In genomic region chr20:1377984-1378742, GRCh38 we compare ENCODE assay signal across 10 cellular contexts. TPM values are rescaled to one million over a fixed set of nuclear protein-coding genes. Genes with fewer than 3 reads are reported as not detected.
DNase-seq lines count a peak whose midpoint lies in the region; ATAC-seq and TF ChIP-seq lines count a peak whose summit lies in the region.
"Had no signal": no experiment of that assay in that cellular context is flagged by ENCODE, and none has a peak within 500 bp of the region (broad histone marks: within the 10 kb centered on the region; RNA-seq: fewer than 3 reads in every experiment).

No MANE protein-coding gene starts in this region.

- H3K27ac ChIP-seq in right cardiac atrium (ENCODE audit: low read length) (peak overlapping the region; percentile 34), suprapubic skin (no peak overlapping the region)

- CTCF ChIA-PET in activated CD8-positive, alpha-beta T cell treated with anti-CD3 and anti-CD28 coated beads for 36 hours (lab: Charles Lee) = interaction anchor here (1.1 to 1.2 kb wide), 2 partner anchors 11 to 16 kb away, joined by 4 to 5 read pairs; no protein-coding TSS in a partner anchor

- DNase-seq in right cardiac atrium (no peak), cardiac septum (ENCODE audit: low spot score) (no peak), left lobe of liver (ENCODE audit: low spot score) (peak; percentile 46), suprapubic skin (ENCODE audit: low spot score in 2 of 2) (no peak)
- DNase-seq in activated CD8-positive, alpha-beta T cell treated with anti-CD3 and anti-CD28 coated beads for 36 hours = no peak
- DNase-seq: NCI-H524 had no signal

- POLR2A ChIA-PET in activated CD8-positive, alpha-beta T cell treated with anti-CD3 and anti-CD28 coated beads for 36 hours (lab: Charles Lee) = interaction anchor here (0.9 to 2.4 kb wide), 6 partner anchors 8 to 45 kb away, joined by 3 to 18 read pairs (median 4); partner anchors contain the start of gene FKBP1A

- intact Hi-C loops in right cardiac atrium (cut with DNase I) (no loop called here), cardiac septum (cut with DNase I) (loop anchor here (5.0 kb wide), 1 partner anchor 51 kb away; the partner anchor contains the start of gene SDCBP2)
- intact Hi-C loops in activated CD8-positive, alpha-beta T cell treated with anti-CD3 and anti-CD28 coated beads for 36 hours (cut with micrococcal nuclease) = loop anchor here (5.0 kb wide), 1 partner anchor 51 kb away; the partner anchor contains the start of gene SDCBP2

- peaks cover 46% of the 10 kb centered on the region for H3K36me3 Mint-ChIP-seq in activated CD8-positive, alpha-beta T cell treated with anti-CD3 and anti-CD28 coated beads for 36 hours (ENCODE audit: low read depth)

- H3K4me1 ChIP-seq in right cardiac atrium (ENCODE audit: control insufficient read depth, insufficient read depth, low read length) (peaks cover 31% of the 10 kb centered on the region), suprapubic skin (peaks cover 73% of the 10 kb centered on the region)

- peaks cover 92% of the 10 kb centered on the region for H3K4me1 Mint-ChIP-seq in activated CD8-positive, alpha-beta T cell treated with anti-CD3 and anti-CD28 coated beads for 36 hours (ENCODE audit: low read depth)

- H3K9me3 Mint-ChIP-seq in activated CD8-positive, alpha-beta T cell treated with anti-CD3 and anti-CD28 coated beads for 36 hours = no peaks in the 10 kb centered on the region

- ATAC-seq in right cardiac atrium = no peak
- peak; percentile 47 for ATAC-seq in activated CD8-positive, alpha-beta T cell treated with anti-CD3 and anti-CD28 coated beads for 36 hours
- ATAC-seq in left lobe of liver = peak; percentile 69
- ATAC-seq in GM21360 (IDR thresholded peaks at IDR 0.05; ENCODE audit: unreplicated experiment) = no peak
- ATAC-seq in GM19395 (IDR thresholded peaks at IDR 0.05; ENCODE audit: unreplicated experiment) = no peak
- ATAC-seq in HG02759 (IDR thresholded peaks at IDR 0.05; ENCODE audit: unreplicated experiment) = no peak
- ATAC-seq: esophagus mucosa had no signal

- H3K36me3 ChIP-seq in suprapubic skin = peaks cover 5% of the 10 kb centered on the region

- 69% methylated on average over 6 of the region's 6 CpGs for WGBS in right cardiac atrium
- WGBS in suprapubic skin = 75% methylated on average over 6 of the region's 6 CpGs

- H3K9me3 ChIP-seq in right cardiac atrium (ENCODE audit: control insufficient read depth, low read length) = no peaks in the 10 kb centered on the region
- no peaks in the 10 kb centered on the region for H3K9me3 ChIP-seq in suprapubic skin

- no peak for TF ChIP-seq POLR2A in suprapubic skin (IDR thresholded peaks at IDR 0.05)

- TF ChIP-seq EP300 in suprapubic skin (IDR thresholded peaks at IDR 0.05) = no peak

- no peak for TF ChIP-seq CTCF in activated CD8-positive, alpha-beta T cell treated with anti-CD3 and anti-CD28 coated beads for 36 hours (IDR thresholded peaks at IDR 0.05)
- TF ChIP-seq CTCF in suprapubic skin (IDR thresholded peaks at IDR 0.05) = no peak

- no peak overlapping the region for H3K4me3 Mint-ChIP-seq in activated CD8-positive, alpha-beta T cell treated with anti-CD3 and anti-CD28 coated beads for 36 hours

- no peaks in the 10 kb centered on the region for H3K27me3 ChIP-seq in right cardiac atrium (ENCODE audit: control insufficient read depth, insufficient read depth)
- H3K27me3 ChIP-seq in suprapubic skin = no peaks in the 10 kb centered on the region

- H3K4me3 ChIP-seq in right cardiac atrium (ENCODE audit: low read length) (no peak overlapping the region), suprapubic skin (no peak overlapping the region)

- H3K27ac Mint-ChIP-seq in activated CD8-positive, alpha-beta T cell treated with anti-CD3 and anti-CD28 coated beads for 36 hours = peak overlapping the region; percentile 81

- H3K27me3 Mint-ChIP-seq in activated CD8-positive, alpha-beta T cell treated with anti-CD3 and anti-CD28 coated beads for 36 hours = no peaks in the 10 kb centered on the region

RNA-seq across cellular contexts. Expression of gene FKBP1A, which starts 14.7 kb away (rescaled TPM):
- total RNA-seq in right cardiac atrium (100 to 1,000 TPM; 105 to 162 (median 140) TPM), cardiac septum (163 TPM), left lobe of liver (61.5 TPM), suprapubic skin (100 to 1,000 TPM in 3 of 4 donors, 10 to 100 TPM in 1; 100.0 to 151 (median 115) TPM)
- 129 TPM for polyA plus RNA-seq in right cardiac atrium
- 100 to 1,000 TPM; 259 to 282 TPM for total RNA-seq in activated CD8-positive, alpha-beta T cell treated with anti-CD3 and anti-CD28 coated beads for 36 hours

RNA-seq across cellular contexts. Expression of gene SDCBP2, which starts 49.2 kb away (rescaled TPM):
- total RNA-seq in right cardiac atrium (1 to 10 TPM; 1.9 to 2.2 (median 2.2) TPM), cardiac septum (2.7 TPM), left lobe of liver (6.4 TPM), suprapubic skin (100 to 1,000 TPM in 3 of 4 donors, 10 to 100 TPM in 1; 74.4 to 143 (median 115) TPM)
- 2.0 TPM for polyA plus RNA-seq in right cardiac atrium
- 1 to 10 TPM; 3.0 to 3.7 TPM for total RNA-seq in activated CD8-positive, alpha-beta T cell treated with anti-CD3 and anti-CD28 coated beads for 36 hours

Comparison
In these comparisons a context has a peak if more than half of its experiments do, and no peak if none do; other contexts are left out.
1. intact Hi-C loops: an anchor here in cardiac septum (5.0 kb wide) and activated CD8-positive, alpha-beta T cell treated with anti-CD3 and anti-CD28 coated beads for 36 hours (5.0 kb wide); none called in right cardiac atrium.
2. ATAC-seq: peak in activated CD8-positive, alpha-beta T cell treated with anti-CD3 and anti-CD28 coated beads for 36 hours (single experiment) and left lobe of liver (single experiment); none in right cardiac atrium (0 of 2), GM21360 (single experiment), GM19395 (single experiment) and HG02759 (single experiment).
3. RNA of gene SDCBP2, which starts 49.2 kb away (total RNA-seq): 74.4 to 143 TPM in suprapubic skin; 6.4 TPM in left lobe of liver (single experiment), 3.0 to 3.7 TPM in activated CD8-positive, alpha-beta T cell treated with anti-CD3 and anti-CD28 coated beads for 36 hours, 2.7 TPM in cardiac septum (single experiment) and 1.9 to 2.2 TPM in right cardiac atrium; every median in the first group is over 10 times any median in the second.